ENCODE assay signal across 7 cellular contexts in genomic region chr17:7215652-7216139, GRCh38. TPM values are rescaled to one million over a fixed set of nuclear protein-coding genes. Genes with fewer than 3 reads are reported as not detected.
DNase-seq lines count a peak whose midpoint lies in the region; ATAC-seq, FAIRE-seq and TF ChIP-seq lines count a peak whose summit lies in the region.

No MANE protein-coding gene starts in this region.

- no peaks in the 10 kb centered on the region; the same call in 1 of the 2 replicates for H3K36me3 ChIP-seq in H7 (replicated peaks; ENCODE audit: control insufficient read depth, insufficient read depth, low read length)

- FAIRE-seq in GM19239 (lab: Jason Lieb, UNC), result no peak

- no peaks in the 10 kb centered on the region for H3K27me3 ChIP-seq in H7 (ENCODE audit: control insufficient read depth, insufficient read depth, low read length)

- H3K4me3 ChIP-seq in H7 (ENCODE audit: insufficient read depth, low read depth, low read length) (peak overlapping the region; percentile 19), fibroblast of mammary gland (ENCODE audit: control insufficient read depth, low read depth, low read length) (peak overlapping the region; percentile 63), skeletal muscle cell (ENCODE audit: low read depth, low read length) (peak overlapping the region; percentile 73)

- no peak for ATAC-seq in left lobe of liver

- no peak for TF ChIP-seq CTCF in fibroblast of mammary gland (conservative IDR thresholded peaks at IDR 0.05; ENCODE audit: control insufficient read depth, insufficient read depth, low read depth, low read length)

- DNase-seq in H7, result peak; percentile 81
- DNase-seq in SK-N-DZ (ENCODE audit: low spot score), result peak; percentile 62
- no peak for DNase-seq in fibroblast of mammary gland (ENCODE audit: low read depth)
- DNase-seq in skeletal muscle cell (ENCODE audit: low read depth), result no peak
- no peak for DNase-seq in NCI-H1417 treated with DMSO at 0.1 percent for 48 hours (lab: John Stamatoyannopoulos, UW)
- no peak for DNase-seq in GM19239 (ENCODE audit: insufficient read length, low spot score)
- no peak for DNase-seq in left lobe of liver (ENCODE audit: low spot score)

RNA-seq across cellular contexts. Expression of gene DLG4, which starts 3.9 kb away (rescaled TPM):
- total RNA-seq in H7 (2014; rRNA removed; shearing (Covaris generic)), result 21.0 and 27.6 TPM in 2 replicates
- 61.1 and 67.3 TPM in 2 replicates for polyA plus RNA-seq in SK-N-DZ (2014; cell fraction: cytosol; rRNA removed)
- 117 and 125 TPM in 2 replicates for polyA plus RNA-seq in SK-N-DZ (2014; cell fraction: nucleus; rRNA removed)
- total RNA-seq in left lobe of liver, result 5.5 TPM

RNA-seq across cellular contexts. Expression of gene ACADVL, which starts 4.0 kb away (rescaled TPM):
- 362 and 410 TPM in 2 replicates for total RNA-seq in H7 (2014; rRNA removed; shearing (Covaris generic))
- polyA plus RNA-seq in SK-N-DZ (2014; cell fraction: cytosol; rRNA removed), result 161 and 169 TPM in 2 replicates
- polyA plus RNA-seq in SK-N-DZ (2014; cell fraction: nucleus; rRNA removed), result 2,152 and 2,253 TPM in 2 replicates
- total RNA-seq in left lobe of liver, result 1,044 TPM

RNA-seq across cellular contexts. Expression of gene DVL2, which starts 18.6 kb away (rescaled TPM):
- 75.0 and 90.9 TPM in 2 replicates for total RNA-seq in H7 (2014; rRNA removed; shearing (Covaris generic))
- 95.7 and 109 TPM in 2 replicates for polyA plus RNA-seq in SK-N-DZ (2014; cell fraction: cytosol; rRNA removed)
- 147 and 150 TPM in 2 replicates for polyA plus RNA-seq in SK-N-DZ (2014; cell fraction: nucleus; rRNA removed)
- 10.0 TPM for total RNA-seq in left lobe of liver

RNA-seq across cellular contexts. Expression of gene PHF23, which starts 23.6 kb away (rescaled TPM):
- total RNA-seq in H7 (2014; rRNA removed; shearing (Covaris generic)), result 54.9 and 56.2 TPM in 2 replicates
- 42.8 and 51.6 TPM in 2 replicates for polyA plus RNA-seq in SK-N-DZ (2014; cell fraction: cytosol; rRNA removed)
- 17.6 and 24.2 TPM in 2 replicates for polyA plus RNA-seq in SK-N-DZ (2014; cell fraction: nucleus; rRNA removed)
- total RNA-seq in left lobe of liver, result 16.5 TPM

RNA-seq across cellular contexts. Expression of gene GABARAP, which starts 26.6 kb away (rescaled TPM):
- total RNA-seq in H7 (2014; rRNA removed; shearing (Covaris generic)), result 185 and 231 TPM in 2 replicates
- 211 and 240 TPM in 2 replicates for polyA plus RNA-seq in SK-N-DZ (2014; cell fraction: cytosol; rRNA removed)
- 119 and 142 TPM in 2 replicates for polyA plus RNA-seq in SK-N-DZ (2014; cell fraction: nucleus; rRNA removed)
- total RNA-seq in left lobe of liver, result 235 TPM

Comparison
In these comparisons a context has a peak if more than half of its experiments do, and no peak if none do; other contexts are left out.
1. DNase-seq: peak in H7 (single experiment) and SK-N-DZ (single experiment); none in fibroblast of mammary gland (single experiment), skeletal muscle cell (single experiment), NCI-H1417 treated with DMSO at 0.1 percent for 48 hours (single experiment), GM19239 (single experiment) and left lobe of liver (single experiment).
2. H3K4me3 ChIP-seq: peak in every context shown above with its lines; median percentile 73 in skeletal muscle cell; 63 in fibroblast of mammary gland; 19 in H7.